11 cellular contexts compared by ENCODE assay signal in the genomic region with DNA sequence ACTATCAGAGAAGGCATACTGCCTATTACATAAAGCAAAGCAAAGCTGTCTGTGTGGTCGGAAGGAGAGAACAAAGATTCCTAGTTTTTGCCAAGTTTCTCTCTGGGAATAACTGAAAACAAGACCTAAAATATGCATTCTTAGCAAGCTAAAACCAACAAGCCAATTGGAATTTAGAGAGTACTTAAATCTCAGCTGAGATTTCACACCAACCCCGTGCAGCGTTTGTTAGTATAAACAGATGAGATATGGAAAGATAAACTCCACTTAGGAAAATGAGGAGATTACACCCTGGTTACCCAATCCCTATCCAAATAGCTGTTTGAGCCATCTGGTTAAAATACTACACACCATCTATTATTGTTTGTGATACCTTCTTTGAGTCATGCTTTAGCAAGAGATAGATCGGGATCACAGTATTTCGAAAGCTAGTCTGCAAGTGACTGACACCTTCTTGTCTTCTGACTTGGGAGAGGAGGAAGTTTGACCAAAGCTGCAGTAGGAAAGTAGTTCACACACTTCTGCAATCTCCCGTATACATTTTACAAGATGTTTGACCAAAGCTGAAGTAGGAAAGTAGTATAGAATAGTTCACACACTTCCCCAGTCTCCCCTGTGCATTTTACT. TPM values are rescaled to one million over a fixed set of nuclear protein-coding genes. Genes with fewer than 3 reads are reported as not detected.
DNase-seq lines count a peak whose midpoint lies in the region; ATAC-seq and TF ChIP-seq lines count a peak whose summit lies in the region.
"Had no signal": no experiment of that assay in that cellular context is flagged by ENCODE, and none has a peak within 500 bp of the region (broad histone marks: within the 10 kb centered on the region; RNA-seq: fewer than 3 reads in every experiment).

No MANE protein-coding gene starts in this region.

- no peaks in the 10 kb centered on the region for H3K27me3 ChIP-seq in lung (ENCODE audit: control insufficient read depth, insufficient read depth)

- H3K36me3 Mint-ChIP-seq in Calu3 (ENCODE audit: insufficient read depth, unreplicated experiment) = peaks cover 19% of the 10 kb centered on the region

- no peaks in the 10 kb centered on the region for H3K9me3 ChIP-seq in lung (ENCODE audit: control insufficient read depth in 2 of 2, insufficient read depth in 1 of 2, low read length in 1 of 2)

- intact Hi-C loops in Calu3 (cut with micrococcal nuclease; ENCODE audit: unreplicated experiment) = no loop called here

- ATAC-seq in lung (ENCODE audit: insufficient read depth, low FRiP score) (peak; percentile 47), GM18502 (IDR thresholded peaks at IDR 0.05; ENCODE audit: poor library complexity, unreplicated experiment) (no peak)

- H3K4me3 Mint-ChIP-seq in Calu3 (ENCODE audit: low read depth, unreplicated experiment) = no peak overlapping the region

- in situ Hi-C loops in astrocyte of the spinal cord (cut with HindIII; ENCODE audit: low sequenced_read_pairs) = no loop called here

- no peak overlapping the region for H3K4me3 ChIP-seq in astrocyte of the spinal cord (ENCODE audit: low read depth, low read length)
- H3K4me3 ChIP-seq in lung = no peak overlapping the region

- H3K9me3 Mint-ChIP-seq in Calu3 (ENCODE audit: low read depth, unreplicated experiment) = no peaks in the 10 kb centered on the region

- 33 to 39% methylated on average over 6 of the region's 6 CpGs for WGBS in lung, 2 donors

- no peak for TF ChIP-seq CTCF in AG09319 (IDR thresholded peaks at IDR 0.05; ENCODE audit: low read depth, low read length)
- no peak for TF ChIP-seq CTCF in astrocyte of the spinal cord (IDR thresholded peaks at IDR 0.05; ENCODE audit: low read depth, low read length)
- no peak for TF ChIP-seq CTCF in lung (IDR thresholded peaks at IDR 0.05; ENCODE audit: control extremely low read depth, extremely low read depth)
- no peak for TF ChIP-seq CTCF in GM20000 (IDR thresholded peaks at IDR 0.05; ENCODE audit: extremely low read depth, missing control alignments)
- TF ChIP-seq CTCF in Calu3 (IDR thresholded peaks at IDR 0.05; ENCODE audit: unreplicated experiment) = no peak

- CTCF ChIA-PET in Calu3 (lab: Charles Lee) = no interaction called here

- H3K27ac ChIP-seq in lung (ENCODE audit: low read depth in 1 of 2, low read length in 1 of 2) = no peak overlapping the region

- peaks cover 1 to 9% of the 10 kb centered on the region in 2 donors for H3K4me1 ChIP-seq in lung (ENCODE audit: control insufficient read depth in 2 of 2, insufficient read depth in 2 of 2, low read length in 2 of 2)

- H3K27ac Mint-ChIP-seq in Calu3 (ENCODE audit: unreplicated experiment) = no peak overlapping the region

- H3K27me3 Mint-ChIP-seq in Calu3 (ENCODE audit: unreplicated experiment) = no peaks in the 10 kb centered on the region

- H3K36me3 ChIP-seq in lung (ENCODE audit: control insufficient read depth in 2 of 2, insufficient read depth in 2 of 2, low read length in 2 of 2) = peaks cover 2% of the 10 kb centered on the region in 2 donors

- no TSS peak for BruUV-seq in Calu3 (replicated peaks; lab: Mats Ljungman, UMichigan)

- H3K4me1 Mint-ChIP-seq in Calu3 (ENCODE audit: low read depth, unreplicated experiment) = no peaks in the 10 kb centered on the region

- peak; percentile 44 for DNase-seq in AG09319 (ENCODE audit: extremely low read depth, low read depth)
- DNase-seq in LHCN-M2 (ENCODE audit: low read depth) = peak; percentile 57
- peak; percentile 33 for DNase-seq in astrocyte of the spinal cord (ENCODE audit: low read depth, low spot score)
- DNase-seq in lung (ENCODE audit: low spot score) = no peak
- DNase-seq in NCI-H748 treated with DMSO at 0.1 percent for 48 hours (lab: John Stamatoyannopoulos, UW) = no peak
- no peak for DNase-seq in GM20000 (ENCODE audit: low spot score)
- DNase-seq in Calu3 = no peak
- DNase-seq: DMS153, NCI-H1048, SHP77 treated with DMSO at 0.1 percent for 48 hours had no signal

RNA-seq across cellular contexts. Expression of a gene that starts 18.2 kb away (rescaled TPM):
- total RNA-seq in LHCN-M2 (2014; rRNA removed) = 37.9 and 42.4 TPM in 2 replicates
- polyA plus RNA-seq in LHCN-M2 (2012) = 22.4 TPM
- 10 to 100 TPM; 33.4 to 40.1 TPM for total RNA-seq in lung
- 10 to 100 TPM; 12.5 to 19.8 TPM for polyA plus RNA-seq in lung
- 68.9 and 73.6 TPM in 2 replicates for total RNA-seq in Calu3 (2022)

RNA-seq across cellular contexts. Expression of a gene that starts 50.0 kb away (rescaled TPM):
- total RNA-seq in LHCN-M2 (2014; rRNA removed) = 138 and 149 TPM in 2 replicates
- 235 TPM for polyA plus RNA-seq in LHCN-M2 (2012)
- 100 to 1,000 TPM in 1 of 2 donors, 10 to 100 TPM in 1; 33.2 to 123 TPM for total RNA-seq in lung
- polyA plus RNA-seq in lung = 100 to 1,000 TPM; 101 to 193 TPM
- 104 and 116 TPM in 2 replicates for total RNA-seq in Calu3 (2022)

Comparison
In these comparisons a context has a peak if more than half of its experiments do, and no peak if none do; other contexts are left out.
1. DNase-seq: peak in AG09319 (single experiment), LHCN-M2 (single experiment) and astrocyte of the spinal cord (single experiment); none in lung (single experiment), NCI-H748 treated with DMSO at 0.1 percent for 48 hours (single experiment), GM20000 (single experiment) and Calu3 (single experiment).